Comparison of ENCODE assay signal across 26 cellular contexts in genomic region chr18:9811978-9812377, GRCh38.
"Had no signal": no experiment of that assay in that cellular context is flagged by ENCODE, and none has a peak within 500 bp of the region (broad histone marks: within the 10 kb centered on the region; RNA-seq: fewer than 3 reads in every experiment).

No MANE protein-coding gene starts in this region.

- FAIRE-seq: endometrium, kidney, pancreas had no signal

- H3K36me3 ChIP-seq: left ventricle myocardium inferior, neural progenitor cell, pancreas, vagina had no signal

- H3K36me3 Mint-ChIP-seq: natural killer cell treated with Interleukin-12 subunit alpha and Interleukin-12 subunit beta and Interleukin-15 and Interleukin-18, amount 100 ng/mL, for 72 hours; stimulated activated effector memory CD8-positive, alpha-beta T cell treated with anti-CD3 and anti-CD28 coated beads, Interleukin-12 subunit alpha, Interleukin-12 subunit beta, amount 100 ng/mL, for 72 hours had no signal

- H3K9me3 ChIP-seq: esophagus squamous epithelium, gastroesophageal sphincter, left ventricle myocardium inferior, lower lobe of right lung, pancreas, testis, upper lobe of right lung, vagina had no signal

- H3K9me3 Mint-ChIP-seq: memory B cell; natural killer cell treated with Interleukin-12 subunit alpha and Interleukin-12 subunit beta and Interleukin-15 and Interleukin-18, amount 100 ng/mL, for 72 hours; neural progenitor cell; stimulated activated effector memory CD8-positive, alpha-beta T cell treated with anti-CD3 and anti-CD28 coated beads, Interleukin-12 subunit alpha, Interleukin-12 subunit beta, amount 100 ng/mL, for 72 hours had no signal

- H3K4me3 Mint-ChIP-seq: memory B cell; natural killer cell treated with Interleukin-12 subunit alpha and Interleukin-12 subunit beta and Interleukin-15 and Interleukin-18, amount 100 ng/mL, for 72 hours; neural progenitor cell; stimulated activated effector memory CD8-positive, alpha-beta T cell treated with anti-CD3 and anti-CD28 coated beads, Interleukin-12 subunit alpha, Interleukin-12 subunit beta, amount 100 ng/mL, for 72 hours had no signal

- H3K4me3 ChIP-seq: esophagus squamous epithelium, gastroesophageal sphincter, left ventricle myocardium inferior, lower lobe of right lung, neural progenitor cell, pancreas, testis, upper lobe of right lung, vagina had no signal

- H2AFZ ChIP-seq: neural progenitor cell had no signal

- H3K27me3 ChIP-seq: esophagus squamous epithelium, gastroesophageal sphincter, neural progenitor cell, pancreas, testis, upper lobe of right lung, vagina had no signal

- H3K27me3 Mint-ChIP-seq: memory B cell, progenitor cell of endocrine pancreas had no signal

- H3K9ac ChIP-seq: neural progenitor cell had no signal

- DNase-seq: effector memory CD4-positive, alpha-beta T cell; esophagus squamous epithelium; foreskin fibroblast; glutamatergic neuron; kidney; left cardiac atrium; left ventricle myocardium inferior; lower lobe of right lung; midbrain; occipital lobe; pancreas; right cardiac atrium; stimulated activated CD4-positive, alpha-beta T cell treated with anti-CD3 and anti-CD28 coated beads, Interleukin-4, amount 100 ng/mL, for 1 hour; stimulated activated CD8-positive, alpha-beta memory T cell treated with anti-CD3 and anti-CD28 coated beads, Interleukin-4, amount 100 ng/mL, for 48 hours; stimulated activated naive CD8-positive, alpha-beta T cell treated with anti-CD3 and anti-CD28 coated beads, Interleukin-15, Interleukin-2, amounts not matched to agents 100 U/mL and 50 U/mL, for 24 hours; testis; upper lobe of right lung had no signal

- H3K27ac ChIP-seq: epithelial cell of prostate, esophagus squamous epithelium, lower lobe of right lung, neural progenitor cell, pancreas, testis, upper lobe of right lung, vagina had no signal

- H3K4me2 ChIP-seq: neural progenitor cell had no signal

- H3K4me1 Mint-ChIP-seq: memory B cell; stimulated activated effector memory CD8-positive, alpha-beta T cell treated with anti-CD3 and anti-CD28 coated beads, Interleukin-12 subunit alpha, Interleukin-12 subunit beta, amount 100 ng/mL, for 72 hours had no signal

- H3K27ac Mint-ChIP-seq: memory B cell; natural killer cell treated with Interleukin-12 subunit alpha and Interleukin-12 subunit beta and Interleukin-15 and Interleukin-18, amount 100 ng/mL, for 72 hours; neural progenitor cell; progenitor cell of endocrine pancreas; stimulated activated effector memory CD8-positive, alpha-beta T cell treated with anti-CD3 and anti-CD28 coated beads, Interleukin-12 subunit alpha, Interleukin-12 subunit beta, amount 100 ng/mL, for 72 hours had no signal

- H3K4me1 ChIP-seq: neural progenitor cell, pancreas had no signal

- ATAC-seq: gastroesophageal sphincter; left cardiac atrium; lower lobe of right lung; natural killer cell treated with Interleukin-12 subunit alpha and Interleukin-12 subunit beta and Interleukin-15 and Interleukin-18, amount 100 ng/mL, for 72 hours; pancreas; right cardiac atrium; stimulated activated effector memory CD8-positive, alpha-beta T cell treated with anti-CD3 and anti-CD28 coated beads, Interleukin-12 subunit alpha, Interleukin-12 subunit beta, amount 100 ng/mL, for 72 hours; stimulated activated naive CD8-positive, alpha-beta T cell treated with anti-CD3 and anti-CD28 coated beads, Interleukin-15, Interleukin-2, amounts not matched to agents 100 U/mL and 50 U/mL, for 24 hours; upper lobe of right lung had no signal
